ENCODE assay signal across 26 cellular contexts in genomic region chr19:44620667-44621066, GRCh38. TPM values are rescaled to one million over a fixed set of nuclear protein-coding genes. Genes with fewer than 3 reads are reported as not detected.
DNase-seq lines count a peak whose midpoint lies in the region; ATAC-seq, FAIRE-seq and TF ChIP-seq lines count a peak whose summit lies in the region.
"Had no signal": no experiment of that assay in that cellular context is flagged by ENCODE, and none has a peak within 500 bp of the region (broad histone marks: within the 10 kb centered on the region; RNA-seq: fewer than 3 reads in every experiment).

No MANE protein-coding gene starts in this region.

- peaks cover 2 to 5% (median 3%) of the 10 kb centered on the region in 7 donors for H3K9me3 Mint-ChIP-seq in CD14-positive monocyte
- no peaks in the 10 kb centered on the region for H3K9me3 Mint-ChIP-seq in stimulated activated effector memory CD8-positive, alpha-beta T cell treated with anti-CD3 and anti-CD28 coated beads, Interleukin-12 subunit alpha, Interleukin-12 subunit beta, amount 100 ng/mL, for 72 hours
- H3K9me3 Mint-ChIP-seq: HFFc6 had no signal

- H4K20me1 ChIP-seq in PC-3 (ENCODE audit: low read length): no peaks in the 10 kb centered on the region
- H4K20me1 ChIP-seq: BLaER1 had no signal

- no peak overlapping the region for H3K4me3 Mint-ChIP-seq in CD14-positive monocyte
- no peak overlapping the region for H3K4me3 Mint-ChIP-seq in stimulated activated effector memory CD8-positive, alpha-beta T cell treated with anti-CD3 and anti-CD28 coated beads, Interleukin-12 subunit alpha, Interleukin-12 subunit beta, amount 100 ng/mL, for 72 hours
- H3K4me3 Mint-ChIP-seq: CD4-positive, alpha-beta memory T cell; HFFc6 had no signal

- no peaks in the 10 kb centered on the region for H3K36me3 Mint-ChIP-seq in CD14-positive monocyte
- H3K36me3 Mint-ChIP-seq in stimulated activated effector memory CD8-positive, alpha-beta T cell treated with anti-CD3 and anti-CD28 coated beads, Interleukin-12 subunit alpha, Interleukin-12 subunit beta, amount 100 ng/mL, for 72 hours: no peaks in the 10 kb centered on the region
- H3K36me3 Mint-ChIP-seq: CD4-positive, alpha-beta memory T cell had no signal

- H3K36me3 ChIP-seq in liver (ENCODE audit: control insufficient read depth in 4 of 4, insufficient read depth in 3 of 4, low read depth in 1 of 4, low read length in 3 of 4) (no peaks in the 10 kb centered on the region), PC-3 (ENCODE audit: low read depth, low read length) (peaks cover 4% of the 10 kb centered on the region; the same call in 1 of the 2 replicates)
- H3K36me3 ChIP-seq: BLaER1 had no signal

- CTCF ChIA-PET in PC-3 (lab: Charles Lee): no interaction called here

- H3K27me3 Mint-ChIP-seq in CD14-positive monocyte (ENCODE audit: low read depth in 3 of 3): peaks cover 0 to 4% (median 3%) of the 10 kb centered on the region in 3 donors

- no peak for TF ChIP-seq RAD21 in liver (IDR thresholded peaks at IDR 0.05)

- no peak for ATAC-seq in PC-3
- ATAC-seq in GM19397 (IDR thresholded peaks at IDR 0.05; ENCODE audit: unreplicated experiment): no peak
- no peak for ATAC-seq in stimulated activated effector memory CD8-positive, alpha-beta T cell treated with anti-CD3 and anti-CD28 coated beads, Interleukin-12 subunit alpha, Interleukin-12 subunit beta, amount 100 ng/mL, for 72 hours
- ATAC-seq: K562, SK-N-SH treated with all-trans-retinoic acid at 6 μM for 48 hours had no signal

- H3K4me3 ChIP-seq in liver (ENCODE audit: low read depth in 1 of 3, low read length in 3 of 3): no peak overlapping the region
- H3K4me3 ChIP-seq in PC-3 (ENCODE audit: low read length): no peak overlapping the region
- H3K4me3 ChIP-seq: BLaER1, K562, MG63 had no signal

- no peak overlapping the region for H3K9ac ChIP-seq in liver (ENCODE audit: low read depth in 1 of 2, low read length in 2 of 2)
- no peak overlapping the region for H3K9ac ChIP-seq in PC-3 (ENCODE audit: low read length)
- H3K9ac ChIP-seq: BLaER1 had no signal

- intact Hi-C loops in CD14-positive monocyte (cut with micrococcal nuclease): loop anchor here in 1 of 2 donors (1.0 kb wide), 1 partner anchor 7 kb away; the partner anchor contains the start of gene IGSF23
- intact Hi-C loops in PC-3 (cut with micrococcal nuclease): no loop called here

- peaks cover 4 to 21% (median 12%) of the 10 kb centered on the region in 4 donors for H3K4me1 ChIP-seq in liver (ENCODE audit: control insufficient read depth in 4 of 4, insufficient read depth in 4 of 4, low read length in 3 of 4)
- H3K4me1 ChIP-seq in PC-3 (ENCODE audit: insufficient read depth, low read length): peaks cover 9% of the 10 kb centered on the region
- H3K4me1 ChIP-seq: BLaER1 had no signal

- BruUV-seq in PC-3 (replicated peaks; lab: Mats Ljungman, UMichigan): no TSS peak

- H3F3A ChIP-seq in PC-3 (ENCODE audit: low read length, unreplicated experiment): no peaks in the 10 kb centered on the region

- no peak for TF ChIP-seq CTCF in CD14-positive monocyte (IDR thresholded peaks at IDR 0.05)
- TF ChIP-seq CTCF in liver (IDR thresholded peaks at IDR 0.05; ENCODE audit: low read depth, low read length, missing input control): no peak
- TF ChIP-seq CTCF in PC-3 (conservative IDR thresholded peaks at IDR 0.05; ENCODE audit: low read depth, low read length): no peak

- peaks cover 61% of the 10 kb centered on the region for H3K4me1 Mint-ChIP-seq in CD14-positive monocyte
- no peaks in the 10 kb centered on the region for H3K4me1 Mint-ChIP-seq in stimulated activated effector memory CD8-positive, alpha-beta T cell treated with anti-CD3 and anti-CD28 coated beads, Interleukin-12 subunit alpha, Interleukin-12 subunit beta, amount 100 ng/mL, for 72 hours
- H3K4me1 Mint-ChIP-seq: CD4-positive, alpha-beta memory T cell had no signal

- DNase-seq in CD14-positive monocyte (ENCODE audit: low spot score) (no peak), RPMI7951 (ENCODE audit: low read depth) (peak; percentile 27), fibroblast of peridontal ligament (ENCODE audit: extremely low read depth) (peak; percentile 26), PC-3 (no peak), GM19239 (ENCODE audit: insufficient read length, low spot score) (no peak)
- no peak for DNase-seq in stimulated activated effector memory CD8-positive, alpha-beta T cell treated with anti-CD3 and anti-CD28 coated beads, Interleukin-12 subunit alpha, Interleukin-12 subunit beta, amount 100 ng/mL, for 72 hours (ENCODE audit: low spot score in 2 of 2)
- DNase-seq: CD4-positive, alpha-beta memory T cell; H7; HFFc6; MG63; NCI-H1048; NCI-H1417 treated with DMSO at 0.1 percent for 48 hours; NCI-H187; NCI-H2227 treated with DMSO at 0.1 percent for 48 hours; NCI-H510A treated with DMSO at 0.1 percent for 48 hours; NCI-H748 treated with DMSO at 0.1 percent for 48 hours had no signal

- no peaks in the 10 kb centered on the region for H3K9me3 ChIP-seq in liver (ENCODE audit: control insufficient read depth in 4 of 4, low read length in 3 of 4)
- H3K9me3 ChIP-seq in PC-3 (ENCODE audit: low read length): no peaks in the 10 kb centered on the region
- H3K9me3 ChIP-seq: BLaER1 had no signal

- H3K9me2 ChIP-seq in PC-3 (replicated peaks; ENCODE audit: low read length): no peaks in the 10 kb centered on the region

- no peak overlapping the region for H3K4me2 ChIP-seq in PC-3 (ENCODE audit: low read length)
- H3K4me2 ChIP-seq: BLaER1 had no signal

- H3K27me3 ChIP-seq in liver (ENCODE audit: control insufficient read depth in 4 of 4, insufficient read depth in 4 of 4, low read length in 3 of 4) (no peaks in the 10 kb centered on the region), PC-3 (ENCODE audit: low read length) (no peaks in the 10 kb centered on the region)
- H3K27me3 ChIP-seq: BLaER1, MG63 had no signal

- POLR2A ChIA-PET in PC-3 (lab: Charles Lee; ENCODE audit: unreplicated experiment): no interaction called here

- peak overlapping the region in 4 of 7 donors; percentile 20 to 58 (median 33) for H3K27ac Mint-ChIP-seq in CD14-positive monocyte
- no peak overlapping the region for H3K27ac Mint-ChIP-seq in stimulated activated effector memory CD8-positive, alpha-beta T cell treated with anti-CD3 and anti-CD28 coated beads, Interleukin-12 subunit alpha, Interleukin-12 subunit beta, amount 100 ng/mL, for 72 hours
- H3K27ac Mint-ChIP-seq: CD4-positive, alpha-beta memory T cell; HFFc6 had no signal

- no peak overlapping the region for H2AFZ ChIP-seq in PC-3 (ENCODE audit: low read length)

- WGBS in liver: 64% methylated on average over 5 of the region's 5 CpGs

- no peak for FAIRE-seq in GM19239 (lab: Jason Lieb, UNC)
- FAIRE-seq: G401.6, GM12892, K562 had no signal

- H3K27ac ChIP-seq in liver (ENCODE audit: low read depth in 1 of 2, low read length in 2 of 2): peak overlapping the region in 1 of 2 donors; percentile 1
- H3K27ac ChIP-seq in PC-3 (ENCODE audit: low read length): no peak overlapping the region
- H3K27ac ChIP-seq: BLaER1 had no signal

- no peaks in the 10 kb centered on the region for H3K79me2 ChIP-seq in PC-3 (ENCODE audit: low read length)

TF ChIP-seq in liver, 16 proteins besides CTCF, POLR2A, EP300 and RAD21:
- TF ChIP-seq JUND (IDR thresholded peaks at IDR 0.05): peak in 1 of 2 donors; percentile 20
- TF ChIP-seq GABPA (IDR thresholded peaks at IDR 0.05 in 1 of 2, conservative IDR thresholded peaks at IDR 0.05 in 1 of 2): no peak
- TF ChIP-seq EGR1 (IDR thresholded peaks at IDR 0.05; ENCODE audit: low read depth in 2 of 2): no peak
- peak; percentile 6 to 45 for TF ChIP-seq RXRA (IDR thresholded peaks at IDR 0.05)
- TF ChIP-seq HNF4A (conservative IDR thresholded peaks at IDR 0.05): peak in 1 of 2 donors; percentile 29
- TF ChIP-seq SP1 (IDR thresholded peaks at IDR 0.05): peak; percentile 38
- peak; percentile 36 for TF ChIP-seq YY1 (IDR thresholded peaks at IDR 0.05)

RNA-seq across cellular contexts. Expression of gene IGSF23, which starts 7.3 kb away (rescaled TPM):
- under 1 TPM; 0.44 to 0.46 TPM for polyA plus RNA-seq in CD14-positive monocyte
- total RNA-seq in RPMI7951 (2014; rRNA removed; shearing (Covaris generic)): not detected in 2 replicates
- 1 to 10 TPM in 1 of 2 donors, under 1 TPM in 1; 0.47 to 2.8 TPM for total RNA-seq in liver
- polyA plus RNA-seq in liver: 10 to 100 TPM in 1 of 2 donors, 1 to 10 TPM in 1; 3.9 to 11.4 TPM
- not detected in 2 replicates for total RNA-seq in PC-3 (2014; rRNA removed)
- total RNA-seq: A673; CD4-positive, alpha-beta memory T cell; Daoy; H7; HFFc6; K562; LHCN-M2 had no signal
- polyA plus RNA-seq: CD4-positive, alpha-beta memory T cell; K562 had no signal

RNA-seq across cellular contexts. Expression of gene PVR, which starts 23.0 kb away (rescaled TPM):
- polyA plus RNA-seq in CD14-positive monocyte: 10 to 100 TPM; 10.1 to 12.9 TPM
- 34.2 and 35.7 TPM in 2 replicates for total RNA-seq in RPMI7951 (2014; rRNA removed; shearing (Covaris generic))
- total RNA-seq in liver: 10 to 100 TPM; 18.6 to 49.0 TPM
- polyA plus RNA-seq in liver: 10 to 100 TPM; 11.4 to 45.7 TPM
- total RNA-seq in PC-3 (2014; rRNA removed): 67.8 and 75.3 TPM in 2 replicates

RNA-seq across cellular contexts. Expression of gene CEACAM19, which starts 50.6 kb away (rescaled TPM):
- polyA plus RNA-seq in CD14-positive monocyte (not detected), liver (1 to 10 TPM in 1 of 2 donors, under 1 TPM in 1; 0.98 to 2.6 TPM)
- total RNA-seq in RPMI7951 (2014; rRNA removed; shearing (Covaris generic)): 0.12 and 0.20 TPM in 2 replicates
- total RNA-seq in liver (1 to 10 TPM in 1 of 2 donors, under 1 TPM in 1; 0.75 to 1.6 TPM), PC-3 (2014; rRNA removed) (2.2 and 4.3 TPM in 2 replicates)
- polyA plus RNA-seq: CD4-positive, alpha-beta memory T cell had no signal

Comparison
In these comparisons a context has a peak if more than half of its experiments do, and no peak if none do; other contexts are left out.
1. DNase-seq: peak in RPMI7951 (single experiment) and fibroblast of peridontal ligament (single experiment); none in CD14-positive monocyte (single experiment), PC-3 (single experiment), GM19239 (single experiment) and stimulated activated effector memory CD8-positive, alpha-beta T cell treated with anti-CD3 and anti-CD28 coated beads, Interleukin-12 subunit alpha, Interleukin-12 subunit beta, amount 100 ng/mL, for 72 hours (0 of 2).